In the genomic region with DNA sequence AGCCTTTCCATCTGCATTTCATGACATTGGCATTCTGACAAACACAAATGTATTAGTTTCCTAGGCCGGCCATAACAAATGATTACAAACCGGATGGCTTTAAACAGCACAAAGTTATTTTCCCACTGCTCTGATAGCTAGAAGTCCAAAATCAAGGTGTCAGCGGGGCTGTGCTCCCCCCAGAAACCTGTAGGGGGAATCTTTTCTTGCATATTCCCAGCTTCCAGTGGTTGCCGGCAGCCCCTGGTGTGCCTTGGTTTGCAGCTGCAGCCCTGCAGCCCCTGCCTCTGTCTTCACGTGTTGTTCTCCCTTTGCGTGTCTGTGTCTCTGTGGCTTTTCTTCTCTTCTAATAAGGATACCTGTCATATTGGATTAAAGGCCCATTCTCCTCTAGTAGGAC, we compare ENCODE assay signal across 9 cellular contexts.
DNase-seq lines count a peak whose midpoint lies in the region; ATAC-seq and TF ChIP-seq lines count a peak whose summit lies in the region.
"Had no signal": no experiment of that assay in that cellular context is flagged by ENCODE, and none has a peak within 500 bp of the region (broad histone marks: within the 10 kb centered on the region; RNA-seq: fewer than 3 reads in every experiment).

No MANE protein-coding gene starts in this region.

- no peak overlapping the region for H3K4me3 ChIP-seq in A673 (ENCODE audit: low read depth, low read length, poor library complexity, severe bottlenecking)

- CTCF ChIA-PET in A673 (lab: Charles Lee), result no interaction called here

- TF ChIP-seq CTCF in A673 (conservative IDR thresholded peaks at IDR 0.05; ENCODE audit: low read depth, low read length) (peak; percentile 32; the same call in 1 of the 2 replicates), GM12873 (IDR thresholded peaks at IDR 0.05; ENCODE audit: insufficient read depth, low read depth, low read length, missing control alignments) (peak; percentile 46), foreskin keratinocyte (conservative IDR thresholded peaks at IDR 0.05) (peak; percentile 45)

- ATAC-seq in foreskin keratinocyte (peak; percentile 58), GM18517 (IDR thresholded peaks at IDR 0.05; ENCODE audit: unreplicated experiment) (no peak), HG03442 (IDR thresholded peaks at IDR 0.05; ENCODE audit: unreplicated experiment) (no peak)
- ATAC-seq: activated T-helper 17 cell treated with anti-CD3 and anti-CD28 coated beads, Interleukin-2, amount 50 U/mL, for 72 hours had no signal

- H3K9me3 ChIP-seq in A673 (ENCODE audit: low read depth, low read length, poor library complexity, severe bottlenecking), result no peaks in the 10 kb centered on the region

- POLR2A ChIA-PET in A673 (lab: Charles Lee; ENCODE audit: low non-redundant PET), result no interaction called here

- no peaks in the 10 kb centered on the region for H3K36me3 ChIP-seq in A673 (ENCODE audit: insufficient read depth, low read length, poor library complexity, severe bottlenecking)

- in situ Hi-C loops in SK-MEL-5 (cut with HindIII; ENCODE audit: low pct_unique_long_range_greater_than_20kb, low sequenced_read_pairs), result no loop called here

- no TSS peak for BruUV-seq in A673 (replicated peaks; lab: Mats Ljungman, UMichigan)

- intact Hi-C loops in A673 (cut with micrococcal nuclease; ENCODE audit: unreplicated experiment), result no loop called here

- H3K4me1 ChIP-seq in A673 (ENCODE audit: insufficient read depth, low read length, poor library complexity, severe bottlenecking) (no peaks in the 10 kb centered on the region), foreskin keratinocyte (no peaks in the 10 kb centered on the region)

- H3K27ac ChIP-seq in A673 (ENCODE audit: low read depth, low read length, poor library complexity, severe bottlenecking) (no peak overlapping the region), foreskin keratinocyte (no peak overlapping the region)

- H3K27me3 ChIP-seq in A673 (replicated peaks; ENCODE audit: insufficient read depth, low read depth, low read length, poor library complexity) (no peaks in the 10 kb centered on the region), foreskin keratinocyte (no peaks in the 10 kb centered on the region)

- DNase-seq in A673 (ENCODE audit: low spot score) (peak; percentile 12), SK-MEL-5 (ENCODE audit: low read depth, low spot score) (peak; percentile 64), foreskin keratinocyte (no peak), NCI-H2171 (lab: John Stamatoyannopoulos, UW) (no peak)
- no peak for DNase-seq in activated CD4-positive, CD25-positive, alpha-beta regulatory T cell treated with anti-CD3 and anti-CD28 coated beads, Interleukin-2, amount 50 U/mL, for 72 hours

Comparison
In these comparisons a context has a peak if more than half of its experiments do, and no peak if none do; other contexts are left out.
1. DNase-seq: peak in A673 (single experiment) and SK-MEL-5 (single experiment); none in foreskin keratinocyte (0 of 2), activated CD4-positive, CD25-positive, alpha-beta regulatory T cell treated with anti-CD3 and anti-CD28 coated beads, Interleukin-2, amount 50 U/mL, for 72 hours (single experiment) and NCI-H2171 (single experiment).
2. Peak in every context shown above with its lines, with median percentiles within 50 percentile points of each other: CTCF ChIP-seq.